In genomic region chr1:21830792-21831453, GRCh38 we compare ENCODE assay signal across 28 cellular contexts. TPM values are rescaled to one million over a fixed set of nuclear protein-coding genes. Genes with fewer than 3 reads are reported as not detected.
"Had no signal": no experiment of that assay in that cellular context is flagged by ENCODE, and none has a peak within 500 bp of the region (broad histone marks: within the 10 kb centered on the region; RNA-seq: fewer than 3 reads in every experiment).

No MANE protein-coding gene starts in this region.

- H3K4me3 ChIP-seq: breast epithelium, SJSA1 had no signal

- DNase-seq: activated CD4-positive, alpha-beta T cell treated with anti-CD3 and anti-CD28 coated beads for 48 hours; activated CD4-positive, alpha-beta T cell treated with anti-CD3 and anti-CD28 coated beads, Interleukin-2, amount 50 U/mL, for 4 hours; activated CD4-positive, CD25-positive, alpha-beta regulatory T cell treated with anti-CD3 and anti-CD28 coated beads, Interleukin-2, amount 50 U/mL, for 72 hours; activated CD8-positive, alpha-beta memory T cell treated with anti-CD3 and anti-CD28 coated beads, Interleukin-2, amount 50 U/mL, for 48 hours; activated CD8-positive, alpha-beta T cell treated with anti-CD3 and anti-CD28 coated beads, Interleukin-2, amount 10 ng/mL, durations not matched to agents 7 days and 5 days; activated naive CD4-positive, alpha-beta T cell treated with anti-CD3 and anti-CD28 coated beads, Interleukin-2, amount 50 U/mL, for 16 hours; activated naive CD8-positive, alpha-beta T cell treated with anti-CD3 and anti-CD28 coated beads, Interleukin-2, amount 10 ng/mL, durations not matched to agents 7 days and 5 days; activated T-cell treated with anti-CD3 and anti-CD28 coated beads, Interleukin-2, amount 50 U/mL, for 1 hour; aorta; central memory CD4-positive, alpha-beta T cell; Karpas-422; MM.1S; NCI-H1105; NCI-H1436; NCI-H1694 treated with DMSO at 0.1 percent for 48 hours; NCI-H2029 treated with DMSO at 0.1 percent for 48 hours; NCI-H345; NCI-H510A; NCI-H526 treated with DMSO at 0.1 percent for 48 hours; NCI-H82; SW 1271; T-helper 9 cell had no signal

- H3K27me3 ChIP-seq: breast epithelium, SJSA1 had no signal

- H3K9me3 ChIP-seq: SJSA1 had no signal

- H3K4me1 ChIP-seq: breast epithelium, SJSA1 had no signal

- ATAC-seq: activated CD8-positive, alpha-beta T cell treated with anti-CD3 and anti-CD28 coated beads, Interleukin-2, amount 10 ng/mL, durations not matched to agents 7 days and 5 days; SK-N-SH treated with all-trans-retinoic acid at 6 μM for 48 hours; WTC11 had no signal

- H3K27ac ChIP-seq: breast epithelium, SJSA1 had no signal

RNA-seq across cellular contexts. Expression of gene LDLRAD2, which starts 18.9 kb away (rescaled TPM):
- total RNA-seq: activated CD8-positive, alpha-beta T cell treated with anti-CD3 and anti-CD28 coated beads, Interleukin-2, amount 10 ng/mL, durations not matched to agents 7 days and 5 days; OCI-LY7; RPMI7951; SJSA1 had no signal
